ENCODE assay signal across 8 cellular contexts in the genomic region with DNA sequence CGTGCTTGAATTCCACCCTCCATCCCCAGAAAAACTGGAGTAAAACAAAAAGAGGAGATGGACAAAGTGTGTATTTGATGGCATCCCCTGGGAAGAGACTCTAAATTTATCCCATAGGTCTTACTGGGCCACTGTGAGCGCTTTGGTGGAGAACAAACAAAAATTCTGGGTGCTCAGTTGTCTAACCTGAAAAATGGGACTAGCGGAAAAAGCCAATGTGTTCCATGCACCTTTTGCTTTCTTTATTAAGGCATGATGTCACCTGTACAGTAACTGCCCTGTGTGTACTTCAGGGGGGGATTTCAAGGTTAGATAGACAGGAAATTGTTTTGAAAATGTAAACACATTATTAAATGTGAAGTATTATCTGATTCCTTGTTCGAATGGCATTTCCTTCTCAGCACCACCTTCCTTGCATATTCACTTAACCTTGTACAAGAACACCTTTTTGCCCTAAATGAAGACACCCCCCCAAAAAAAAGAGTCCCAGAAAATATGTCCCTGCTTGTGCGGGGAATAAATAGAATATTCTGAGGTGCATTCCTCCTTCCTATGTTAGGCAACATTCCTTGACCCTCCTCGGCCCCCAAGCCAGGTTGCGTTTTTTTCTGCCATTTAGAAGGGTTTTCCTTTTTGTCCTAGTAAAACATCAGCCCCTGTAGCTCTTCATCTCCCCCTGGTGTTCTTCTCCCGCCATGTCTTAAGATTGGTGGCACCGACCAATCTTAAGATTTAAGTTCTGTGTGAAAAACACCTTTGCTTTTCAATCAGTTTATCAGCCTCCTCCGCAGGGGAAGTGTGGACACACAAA. TPM values are rescaled to one million over a fixed set of nuclear protein-coding genes. Genes with fewer than 3 reads are reported as not detected.
DNase-seq lines count a peak whose midpoint lies in the region; ATAC-seq and TF ChIP-seq lines count a peak whose summit lies in the region.

No MANE protein-coding gene starts in this region.

- DNase-seq in Jurkat, Clone E6-1 (ENCODE audit: low read depth, low spot score) = peak; percentile 41
- peak in 1 of 3 donors; percentile 21 for DNase-seq in T-helper 17 cell
- peak; percentile 68 for DNase-seq in brain microvascular endothelial cell
- DNase-seq in iris pigment epithelial cell (ENCODE audit: low read depth) = peak; percentile 72
- peak; percentile 9 to 57 for DNase-seq in stimulated activated CD4-positive, alpha-beta T cell treated with anti-CD3 and anti-CD28 coated beads, Interleukin-12 subunit alpha, Interleukin-12 subunit beta, amount 100 ng/mL, for 24 hours (ENCODE audit: low read depth in 2 of 2)
- no peak for DNase-seq in effector CD8-positive, alpha-beta T cell (lab: John Stamatoyannopoulos, UW)

- peaks cover 14% of the 10 kb centered on the region for H3K4me1 Mint-ChIP-seq in T-helper 17 cell

- peaks cover 10% of the 10 kb centered on the region for H3K36me3 ChIP-seq in brain microvascular endothelial cell (replicated peaks)

- H3K27ac ChIP-seq in brain microvascular endothelial cell = peak overlapping the region; percentile 81

- H3K36me3 Mint-ChIP-seq in T-helper 17 cell (ENCODE audit: low read depth) = no peaks in the 10 kb centered on the region

- in situ Hi-C loops in brain microvascular endothelial cell (cut with HindIII; ENCODE audit: low pct_ligation_motif_present, low sequenced_read_pairs) = loop anchor here (25.0 kb wide), 1 partner anchor 323 kb away; no protein-coding TSS in a partner anchor

- no peaks in the 10 kb centered on the region for H3K27me3 ChIP-seq in brain microvascular endothelial cell (replicated peaks)

- TF ChIP-seq CTCF in GM12872 (IDR thresholded peaks at IDR 0.05; ENCODE audit: insufficient read depth, low read depth, low read length) (peak; percentile 87), brain microvascular endothelial cell (IDR thresholded peaks at IDR 0.05; ENCODE audit: low read depth, low read length, missing control alignments) (peak; percentile 92)

- ATAC-seq in T-helper 17 cell = peak; percentile 69
- ATAC-seq in GM21528 (IDR thresholded peaks at IDR 0.05; ENCODE audit: low FRiP score, unreplicated experiment) = no peak

- H3K27me3 Mint-ChIP-seq in T-helper 17 cell = peaks cover 60% of the 10 kb centered on the region

- H3K27ac Mint-ChIP-seq in T-helper 17 cell = peak overlapping the region; percentile 34

- H3K4me3 Mint-ChIP-seq in T-helper 17 cell = peak overlapping the region; percentile 91

- no peak overlapping the region; the same call in 1 of the 2 replicates for H3K4me3 ChIP-seq in Jurkat, Clone E6-1 (ENCODE audit: low read length)
- peak overlapping the region; percentile 67 for H3K4me3 ChIP-seq in brain microvascular endothelial cell (ENCODE audit: low read depth, low read length)

- H3K9me3 ChIP-seq in T-helper 17 cell (ENCODE audit: control insufficient read depth, low read length, poor library complexity, severe bottlenecking) = no peaks in the 10 kb centered on the region

RNA-seq across cellular contexts. Expression of a gene that starts 1.1 kb away (rescaled TPM):
- not detected for polyA plus RNA-seq in Jurkat, Clone E6-1 (2012; ENCODE audit: insufficient read depth, insufficient read length)
- 1 to 10 TPM in 1 of 2 donors, under 1 TPM in 1; 0.57 to 1.2 TPM for total RNA-seq in T-helper 17 cell
